ENCODE assay signal across 25 cellular contexts in the genomic region with DNA sequence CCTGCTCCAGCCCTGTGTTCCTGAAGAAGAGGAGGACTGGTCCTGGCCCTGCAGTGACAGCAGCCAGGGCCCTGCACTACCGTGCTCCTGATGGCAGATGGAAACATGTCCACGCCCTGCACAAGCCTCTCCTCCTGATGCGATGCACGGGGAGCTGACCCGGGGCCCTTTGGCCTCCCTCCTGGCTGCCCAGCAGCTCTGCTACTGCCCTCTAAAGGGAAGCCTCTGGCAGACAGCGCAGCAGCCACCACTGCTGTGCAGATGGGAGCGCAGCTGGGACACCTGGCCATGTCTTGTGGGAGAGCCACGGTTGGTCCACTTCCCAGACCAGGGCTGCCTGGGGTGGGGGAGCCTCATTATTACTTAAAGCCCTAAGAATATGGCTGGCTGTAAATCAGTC. TPM values are rescaled to one million over a fixed set of nuclear protein-coding genes. Genes with fewer than 3 reads are reported as not detected.
A peak's percentile ranks its signal among the peaks of the same experiment; 100 is the strongest.
DNase-seq lines count a peak whose midpoint lies in the region; ATAC-seq and TF ChIP-seq lines count a peak whose summit lies in the region.
"Had no signal": no experiment of that assay in that cellular context is flagged by ENCODE, and none has a peak within 500 bp of the region (broad histone marks: within the 10 kb centered on the region; RNA-seq: fewer than 3 reads in every experiment).

No MANE protein-coding gene starts in this region.

- TF ChIP-seq CTCF in left ventricle myocardium inferior (IDR thresholded peaks at IDR 0.05; ENCODE audit: borderline replicate concordance) (no peak), SK-N-SH (IDR thresholded peaks at IDR 0.05) (no peak), lower lobe of right lung (IDR thresholded peaks at IDR 0.05) (no peak), vagina (IDR thresholded peaks at IDR 0.05) (no peak), GM10266 (IDR thresholded peaks at IDR 0.05; ENCODE audit: control insufficient read depth, insufficient read depth, low read depth, missing control alignments) (no peak)

- H3K9me3 ChIP-seq in left ventricle myocardium inferior (replicated peaks) (peaks cover 2% of the 10 kb centered on the region), SK-N-SH (no peaks in the 10 kb centered on the region), lower lobe of right lung (no peaks in the 10 kb centered on the region), vagina (no peaks in the 10 kb centered on the region)
- H3K9me3 ChIP-seq: ascending aorta, HAP-1, ovary, stomach had no signal

- H3K4me2 ChIP-seq in SK-N-SH: peak overlapping the region; percentile 64
- H3K4me2 ChIP-seq: BLaER1 treated with 17β-estradiol and CSF1 and Interleukin-3, amounts not matched to agents 10 nM and 100 nM had no signal

- POLR2A ChIA-PET in SK-N-SH (lab: Yijun Ruan, JAX): interaction anchor here (0.8 kb wide), 1 partner anchor 11 kb away, joined by 3 read pairs; no protein-coding TSS in a partner anchor

- no peaks in the 10 kb centered on the region for H3K79me2 ChIP-seq in SK-N-SH (ENCODE audit: insufficient read depth)

- ATAC-seq in left cardiac atrium (peak in 1 of 2 donors; percentile 6), lower lobe of right lung (peak in 1 of 2 donors; percentile 4), HG03135 (IDR thresholded peaks at IDR 0.05; ENCODE audit: unreplicated experiment) (no peak)
- ATAC-seq: natural killer cell had no signal

- no peak overlapping the region for H2AFZ ChIP-seq in SK-N-SH (ENCODE audit: low read depth)

- H3F3A ChIP-seq in SK-N-SH (replicated peaks; ENCODE audit: insufficient read depth): no peaks in the 10 kb centered on the region

- H4K20me1 ChIP-seq in SK-N-SH (ENCODE audit: insufficient read depth): no peaks in the 10 kb centered on the region

- no peaks in the 10 kb centered on the region for H3K9me2 ChIP-seq in SK-N-SH

- peak overlapping the region; percentile 28; the same call in 1 of the 2 replicates for H3K9ac ChIP-seq in SK-N-SH
- H3K9ac ChIP-seq: BLaER1 treated with 17β-estradiol and CSF1 and Interleukin-3, amounts not matched to agents 10 nM and 100 nM had no signal

- H3K27ac ChIP-seq in left ventricle myocardium inferior (replicated peaks): no peak overlapping the region
- peak overlapping the region; percentile 59 to 84; a peak in 3 of 4 replicates for H3K27ac ChIP-seq in SK-N-SH (ENCODE audit: low read depth in 2 of 2, low read length in 1 of 2)
- H3K27ac ChIP-seq in lower lobe of right lung: no peak overlapping the region
- peak overlapping the region; percentile 22 for H3K27ac ChIP-seq in vagina
- H3K27ac ChIP-seq: ascending aorta; BLaER1 treated with 17β-estradiol and CSF1 and Interleukin-3, amounts not matched to agents 10 nM and 100 nM; dorsolateral prefrontal cortex; ovary; stomach had no signal

- WGBS in SK-N-SH (ENCODE audit: low lambda C conversion rate): 100% methylated on average over 1 of the region's 8 CpGs

- no peak for TF ChIP-seq POLR2A in vagina (IDR thresholded peaks at IDR 0.05)

- H3K27me3 ChIP-seq in left ventricle myocardium inferior (ENCODE audit: low read depth) (no peaks in the 10 kb centered on the region), SK-N-SH (ENCODE audit: insufficient read depth) (no peaks in the 10 kb centered on the region), lower lobe of right lung (ENCODE audit: low read depth) (no peaks in the 10 kb centered on the region), vagina (no peaks in the 10 kb centered on the region)
- H3K27me3 ChIP-seq: ascending aorta; BLaER1 treated with 17β-estradiol and CSF1 and Interleukin-3, amounts not matched to agents 10 nM and 100 nM; dorsolateral prefrontal cortex; ovary; stomach; tibial nerve had no signal

- TF ChIP-seq RAD21 in SK-N-SH (IDR thresholded peaks at IDR 0.05; ENCODE audit: low read length): peak; percentile 20; the same call in 1 of the 2 replicates

- CTCF ChIA-PET in SK-N-SH (lab: Yijun Ruan, JAX): interaction anchor here (0.8 to 3.4 kb wide), 12 partner anchors 9 to 150 kb away, joined by 3 to 19 read pairs (median 4); no protein-coding TSS in a partner anchor

- H3K4me1 ChIP-seq in left ventricle myocardium inferior: peaks cover 11% of the 10 kb centered on the region
- peaks cover 17 to 74% of the 10 kb centered on the region in 2 experiments; a peak in 3 of 4 replicates for H3K4me1 ChIP-seq in SK-N-SH (ENCODE audit: control insufficient read depth in 1 of 2, insufficient read depth in 2 of 2, low read depth in 1 of 2, low read length in 1 of 2)
- no peaks in the 10 kb centered on the region for H3K4me1 ChIP-seq in lower lobe of right lung
- peaks cover 39% of the 10 kb centered on the region for H3K4me1 ChIP-seq in vagina
- H3K4me1 ChIP-seq: ascending aorta; BLaER1 treated with 17β-estradiol and CSF1 and Interleukin-3, amounts not matched to agents 10 nM and 100 nM; HAP-1; stomach had no signal

- H3K4me3 ChIP-seq in left ventricle myocardium inferior (no peak overlapping the region), SK-N-SH (ENCODE audit: low read depth in 2 of 2, low read length in 1 of 2) (no peak overlapping the region), lower lobe of right lung (no peak overlapping the region), vagina (no peak overlapping the region)
- H3K4me3 ChIP-seq: ascending aorta; BLaER1 treated with 17β-estradiol and CSF1 and Interleukin-3, amounts not matched to agents 10 nM and 100 nM; dorsolateral prefrontal cortex; HAP-1; ovary; stomach; tibial nerve had no signal

- H3K36me3 ChIP-seq in left ventricle myocardium inferior (no peaks in the 10 kb centered on the region), SK-N-SH (replicated peaks in 1 of 2; ENCODE audit: control insufficient read depth in 1 of 2, insufficient read depth in 2 of 2, low read length in 1 of 2) (peaks cover 0 to 4% of the 10 kb centered on the region in 2 experiments), lower lobe of right lung (no peaks in the 10 kb centered on the region), vagina (no peaks in the 10 kb centered on the region)
- H3K36me3 ChIP-seq: ascending aorta, HAP-1, ovary had no signal

- no peak for TF ChIP-seq EP300 in SK-N-SH (IDR thresholded peaks at IDR 0.05; ENCODE audit: borderline replicate concordance in 1 of 2, low read depth in 1 of 2, low read length in 1 of 2)

- DNase-seq in left cardiac atrium: peak; percentile 14
- DNase-seq in left ventricle myocardium inferior: no peak
- peak; percentile 62 for DNase-seq in SK-N-SH
- DNase-seq in lower lobe of right lung: peak; percentile 42
- DNase-seq in vagina (ENCODE audit: extremely low spot score in 2 of 2): no peak
- DNase-seq in GM10266 (ENCODE audit: extremely low spot score): no peak
- no peak for DNase-seq in NCI-H345 (lab: John Stamatoyannopoulos, UW)
- DNase-seq: activated B cell treated with CpG ODN at 0.5 μM for 24 hours; activated CD4-positive, alpha-beta memory T cell treated with anti-CD3 and anti-CD28 coated beads for 36 hours; activated naive CD8-positive, alpha-beta T cell treated with anti-CD3 and anti-CD28 coated beads for 36 hours; natural killer cell; NCI-H1105; NCI-H2029; NCI-H2227 treated with DMSO at 0.1 percent for 48 hours; NCI-H774; stimulated activated CD4-positive, alpha-beta T cell treated with anti-CD3 and anti-CD28 coated beads, Interleukin-15, amount 100 ng/mL, for 24 hours; stomach had no signal

- intact Hi-C loops in left cardiac atrium (cut with DNase I): no loop called here
- intact Hi-C loops in left ventricle myocardium inferior (cut with micrococcal nuclease): no loop called here
- intact Hi-C loops in lower lobe of right lung (cut with DNase I): no loop called here
- intact Hi-C loops in vagina (cut with DNase I): no loop called here

TF ChIP-seq in SK-N-SH, 30 proteins besides CTCF, POLR2A, EP300 and RAD21:
- TF ChIP-seq MEF2A (IDR thresholded peaks at IDR 0.05; ENCODE audit: borderline replicate concordance, low read depth): no peak
- no peak for TF ChIP-seq POLR2AphosphoS5 (IDR thresholded peaks at IDR 0.05; ENCODE audit: low read depth, low read length)
TF ChIP-seq in SK-N-SH: peak in this region for 0.

RNA-seq across cellular contexts. Expression of gene TBX1, which starts 38.2 kb away (rescaled TPM):
- total RNA-seq in left cardiac atrium (1 to 10 TPM in 1 of 2 donors, under 1 TPM in 1; 0.47 to 2.4 TPM), left ventricle myocardium inferior (8.0 TPM), lower lobe of right lung (13.5 TPM), vagina (7.1 TPM)
- polyA plus RNA-seq in SK-N-SH (2012; rRNA removed): not detected in 2 replicates
- 0.07 TPM in 1 of 2 replicates, not detected in the other for polyA plus RNA-seq in SK-N-SH (2012; cell fraction: cytosol; rRNA removed)
- 0.29 and 0.41 TPM in 2 replicates for polyA plus RNA-seq in SK-N-SH (2012; cell fraction: nucleus; rRNA removed)
- total RNA-seq: activated B cell treated with CpG ODN at 0.5 μM for 24 hours; activated CD4-positive, alpha-beta memory T cell treated with anti-CD3 and anti-CD28 coated beads for 36 hours; activated naive CD8-positive, alpha-beta T cell treated with anti-CD3 and anti-CD28 coated beads for 36 hours; ascending aorta had no signal
- polyA plus RNA-seq: IgD-negative memory B cell had no signal

RNA-seq across cellular contexts. Expression of gene GNB1L, which starts 55.8 kb away (rescaled TPM):
- total RNA-seq in left cardiac atrium (1 to 10 TPM; 2.5 to 4.5 TPM), left ventricle myocardium inferior (2.9 TPM), lower lobe of right lung (6.0 TPM), vagina (14.0 TPM)
- polyA plus RNA-seq in SK-N-SH (2012; rRNA removed): 3.2 and 5.9 TPM in 2 replicates
- 2.0 and 4.8 TPM in 2 replicates for polyA plus RNA-seq in SK-N-SH (2012; cell fraction: cytosol; rRNA removed)
- polyA plus RNA-seq in SK-N-SH (2012; cell fraction: nucleus; rRNA removed): 7.7 and 10.0 TPM in 2 replicates

RNA-seq across cellular contexts. Expression of gene RTL10, which starts 55.8 kb away (rescaled TPM):
- total RNA-seq in left cardiac atrium (1 to 10 TPM; 6.8 to 7.7 TPM), left ventricle myocardium inferior (6.6 TPM), lower lobe of right lung (24.3 TPM), vagina (21.4 TPM)
- polyA plus RNA-seq in SK-N-SH (2012; rRNA removed): 7.8 and 8.0 TPM in 2 replicates
- polyA plus RNA-seq in SK-N-SH (2012; cell fraction: cytosol; rRNA removed): 3.0 and 4.0 TPM in 2 replicates
- 23.0 and 24.3 TPM in 2 replicates for polyA plus RNA-seq in SK-N-SH (2012; cell fraction: nucleus; rRNA removed)

Comparison
In these comparisons a context has a peak if more than half of its experiments do, and no peak if none do; other contexts are left out.
1. DNase-seq: peak in left cardiac atrium (single experiment), SK-N-SH (single experiment) and lower lobe of right lung (single experiment); none in left ventricle myocardium inferior (single experiment), vagina (0 of 2), GM10266 (single experiment) and NCI-H345 (single experiment).
2. H3K27ac ChIP-seq: peak in SK-N-SH (2 of 2) and vagina (single experiment); none in left ventricle myocardium inferior (single experiment) and lower lobe of right lung (single experiment).